ENCODE assay signal across 2 cellular contexts in the genomic region with DNA sequence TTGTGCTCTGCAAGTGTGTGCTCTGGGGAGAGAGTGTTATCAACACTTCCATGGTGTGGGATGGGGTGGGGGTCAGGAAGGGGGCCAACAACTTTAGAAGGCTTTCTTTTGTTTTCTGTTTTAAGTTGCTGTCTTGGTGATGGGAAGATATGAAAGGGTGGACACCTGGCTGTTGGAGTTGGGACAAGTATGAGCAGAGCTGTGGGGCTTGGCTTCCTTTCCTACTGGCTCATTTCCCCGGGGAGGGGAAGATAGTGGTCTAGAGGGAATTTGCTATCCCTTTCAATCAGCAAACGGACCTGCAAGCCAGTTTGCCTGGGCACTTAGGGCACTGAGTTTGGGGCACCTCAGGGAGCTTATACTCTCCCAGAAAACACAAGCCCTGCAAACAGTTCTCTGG.
TF ChIP-seq lines count a peak whose summit lies in the region.

No MANE protein-coding gene starts in this region.

TF ChIP-seq in A549, 52 proteins besides CTCF, POLR2A, EP300 and RAD21:
- no peak for TF ChIP-seq EHF (CRISPR knock-in tag; IDR thresholded peaks at IDR 0.05)
- no peak for TF ChIP-seq MYC (IDR thresholded peaks at IDR 0.05; ENCODE audit: borderline replicate concordance, low read length)

TF ChIP-seq in IMR-90, 13 proteins besides CTCF, POLR2A, EP300 and RAD21:
- no peak for TF ChIP-seq USF2 (IDR thresholded peaks at IDR 0.05; ENCODE audit: low read depth, low read length)
- no peak for TF ChIP-seq MXI1 (IDR thresholded peaks at IDR 0.05; ENCODE audit: borderline replicate concordance, low read depth, low read length)
